ENCODE assay signal across 1 cellular context in the genomic region with DNA sequence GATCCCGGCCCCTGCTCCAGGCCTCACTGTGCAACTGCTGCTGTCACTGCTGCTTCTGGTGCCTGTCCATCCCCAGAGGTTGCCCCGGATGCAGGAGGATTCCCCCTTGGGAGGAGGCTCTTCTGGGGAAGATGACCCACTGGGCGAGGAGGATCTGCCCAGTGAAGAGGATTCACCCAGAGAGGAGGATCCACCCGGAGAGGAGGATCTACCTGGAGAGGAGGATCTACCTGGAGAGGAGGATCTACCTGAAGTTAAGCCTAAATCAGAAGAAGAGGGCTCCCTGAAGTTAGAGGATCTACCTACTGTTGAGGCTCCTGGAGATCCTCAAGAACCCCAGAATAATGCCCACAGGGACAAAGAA.
TF ChIP-seq lines count a peak whose summit lies in the region.

No MANE protein-coding gene starts in this region.

TF ChIP-seq in HEK293T, 16 proteins besides CTCF, POLR2A, EP300 and RAD21:
- TF ChIP-seq HDGF (IDR thresholded peaks at IDR 0.05; ENCODE audit: borderline replicate concordance) (no peak), FOXK2 (IDR thresholded peaks at IDR 0.05) (no peak), ARNT (IDR thresholded peaks at IDR 0.05) (no peak), SUZ12 (IDR thresholded peaks at IDR 0.05) (no peak), LEF1 (IDR thresholded peaks at IDR 0.05; ENCODE audit: borderline replicate concordance) (no peak), NFRKB (IDR thresholded peaks at IDR 0.05) (no peak), TARDBP (IDR thresholded peaks at IDR 0.05) (no peak), BHLHE40 (IDR thresholded peaks at IDR 0.05; ENCODE audit: borderline replicate concordance) (no peak), PKNOX1 (IDR thresholded peaks at IDR 0.05) (no peak)
